In genomic region chr10:33722067-33722466, GRCh38 we compare ENCODE assay signal across 19 cellular contexts.
DNase-seq lines count a peak whose midpoint lies in the region; ATAC-seq and TF ChIP-seq lines count a peak whose summit lies in the region.
"Had no signal": no experiment of that assay in that cellular context is flagged by ENCODE, and none has a peak within 500 bp of the region (broad histone marks: within the 10 kb centered on the region; RNA-seq: fewer than 3 reads in every experiment).

No MANE protein-coding gene starts in this region.

- H3K4me3 Mint-ChIP-seq in T-cell: no peak overlapping the region
- no peak overlapping the region for H3K4me3 Mint-ChIP-seq in CD8-positive, alpha-beta memory T cell
- H3K4me3 Mint-ChIP-seq: activated CD4-positive, alpha-beta T cell treated with anti-CD3 and anti-CD28 coated beads, Interleukin-2, amount 10 ng/mL, durations not matched to agents 24 days and 14 days; effector memory CD8-positive, alpha-beta T cell had no signal

- peak overlapping the region; percentile 47; the same call in 1 of the 2 replicates for H3K27ac ChIP-seq in C4-2B
- no peak overlapping the region for H3K27ac ChIP-seq in CD8-positive, alpha-beta memory T cell (ENCODE audit: low read depth, low read length)
- H3K27ac ChIP-seq: suprapubic skin, vagina had no signal

- no peaks in the 10 kb centered on the region for H3K4me1 Mint-ChIP-seq in T-cell
- no peaks in the 10 kb centered on the region for H3K4me1 Mint-ChIP-seq in CD8-positive, alpha-beta memory T cell
- H3K4me1 Mint-ChIP-seq: activated CD4-positive, alpha-beta T cell treated with anti-CD3 and anti-CD28 coated beads, Interleukin-2, amount 10 ng/mL, durations not matched to agents 24 days and 14 days had no signal

- POLR2A ChIA-PET in T-cell (lab: Charles Lee): no interaction called here
- POLR2A ChIA-PET in CD8-positive, alpha-beta memory T cell (lab: Charles Lee): no interaction called here

- no peak overlapping the region for H3K27ac Mint-ChIP-seq in T-cell
- H3K27ac Mint-ChIP-seq in CD8-positive, alpha-beta memory T cell: no peak overlapping the region
- H3K27ac Mint-ChIP-seq: activated CD4-positive, alpha-beta T cell treated with anti-CD3 and anti-CD28 coated beads, Interleukin-2, amount 10 ng/mL, durations not matched to agents 24 days and 14 days; effector memory CD8-positive, alpha-beta T cell had no signal

- CTCF ChIA-PET in T-cell (lab: Charles Lee): no interaction called here
- CTCF ChIA-PET in CD8-positive, alpha-beta memory T cell (lab: Charles Lee): no interaction called here

- peaks cover 0 to 4% of the 10 kb centered on the region in 2 donors for H3K27me3 Mint-ChIP-seq in T-cell
- peaks cover 0 to 3% of the 10 kb centered on the region in 2 donors for H3K27me3 Mint-ChIP-seq in CD8-positive, alpha-beta memory T cell
- H3K27me3 Mint-ChIP-seq: activated CD4-positive, alpha-beta T cell treated with anti-CD3 and anti-CD28 coated beads, Interleukin-2, amount 10 ng/mL, durations not matched to agents 24 days and 14 days had no signal

- no peaks in the 10 kb centered on the region for H3K36me3 Mint-ChIP-seq in T-cell
- no peaks in the 10 kb centered on the region for H3K36me3 Mint-ChIP-seq in CD8-positive, alpha-beta memory T cell

- H3K4me3 ChIP-seq in CD8-positive, alpha-beta memory T cell (ENCODE audit: low read length): no peak overlapping the region
- H3K4me3 ChIP-seq: suprapubic skin, vagina had no signal

- H3K9me3 Mint-ChIP-seq in T-cell: peaks cover 0 to 3% (median 0%) of the 10 kb centered on the region in 3 donors
- H3K9me3 Mint-ChIP-seq in CD8-positive, alpha-beta memory T cell: peaks cover 0 to 2% (median 0%) of the 10 kb centered on the region in 5 donors
- H3K9me3 Mint-ChIP-seq: activated CD4-positive, alpha-beta T cell treated with anti-CD3 and anti-CD28 coated beads, Interleukin-2, amount 10 ng/mL, durations not matched to agents 24 days and 14 days; effector memory CD8-positive, alpha-beta T cell had no signal

- H3K9me3 ChIP-seq in CD8-positive, alpha-beta memory T cell (ENCODE audit: low read length): no peaks in the 10 kb centered on the region
- H3K9me3 ChIP-seq: suprapubic skin, vagina had no signal

- no peak for TF ChIP-seq CTCF in C4-2B (conservative IDR thresholded peaks at IDR 0.05)

- no peak for ATAC-seq in T-cell (replicated peaks in 1 of 4)
- ATAC-seq in GM19324 (IDR thresholded peaks at IDR 0.05; ENCODE audit: low FRiP score, unreplicated experiment): no peak
- ATAC-seq: effector memory CD8-positive, alpha-beta T cell had no signal

- no peaks in the 10 kb centered on the region for H3K27me3 ChIP-seq in CD8-positive, alpha-beta memory T cell (ENCODE audit: insufficient read depth, low read length, poor library complexity, severe bottlenecking)
- H3K27me3 ChIP-seq: suprapubic skin, vagina had no signal

- DNase-seq in LHCN-M2 (ENCODE audit: low read depth): peak; percentile 56
- peak; percentile 42 for DNase-seq in dermis blood vessel endothelial cell
- peak; percentile 46 for DNase-seq in myocyte (ENCODE audit: low read depth)
- DNase-seq in T-cell: no peak
- DNase-seq in NOMO-1 treated with dmso at 0.1 percent for 144 hours (lab: John Stamatoyannopoulos, UW; ENCODE audit: unreplicated experiment): no peak
- no peak for DNase-seq in CD8-positive, alpha-beta memory T cell
- DNase-seq: activated CD4-positive, alpha-beta T cell treated with anti-CD3 and anti-CD28 coated beads, Interleukin-2, amount 10 ng/mL, durations not matched to agents 24 days and 14 days; activated effector memory CD4-positive, alpha-beta T cell treated with anti-CD3 and anti-CD28 coated beads, Interleukin-2, amount 50 U/mL, for 16 hours; amniotic stem cell; DMS153; effector memory CD8-positive, alpha-beta T cell; NCI-H1105 treated with DMSO at 0.1 percent for 48 hours; NCI-H2081 treated with DMSO at 0.1 percent for 48 hours; NCI-H510A treated with DMSO at 0.1 percent for 48 hours; stimulated activated CD4-positive, alpha-beta T cell treated with anti-CD3 and anti-CD28 coated beads, Interleukin-12 subunit alpha, Interleukin-12 subunit beta, amount 100 ng/mL, for 4 hours had no signal

- H3K36me3 ChIP-seq in CD8-positive, alpha-beta memory T cell (ENCODE audit: insufficient read depth, low read length): no peaks in the 10 kb centered on the region
- H3K36me3 ChIP-seq: suprapubic skin, vagina had no signal

- no peaks in the 10 kb centered on the region for H3K4me1 ChIP-seq in CD8-positive, alpha-beta memory T cell (ENCODE audit: insufficient read depth, low read length)
- H3K4me1 ChIP-seq: suprapubic skin, vagina had no signal

Comparison
In these comparisons a context has a peak if more than half of its experiments do, and no peak if none do; other contexts are left out.
1. DNase-seq: peak in LHCN-M2 (single experiment), dermis blood vessel endothelial cell (single experiment) and myocyte (single experiment); none in T-cell (0 of 34), NOMO-1 treated with dmso at 0.1 percent for 144 hours (single experiment) and CD8-positive, alpha-beta memory T cell (0 of 5).